8 cellular contexts compared by ENCODE assay signal in the genomic region with DNA sequence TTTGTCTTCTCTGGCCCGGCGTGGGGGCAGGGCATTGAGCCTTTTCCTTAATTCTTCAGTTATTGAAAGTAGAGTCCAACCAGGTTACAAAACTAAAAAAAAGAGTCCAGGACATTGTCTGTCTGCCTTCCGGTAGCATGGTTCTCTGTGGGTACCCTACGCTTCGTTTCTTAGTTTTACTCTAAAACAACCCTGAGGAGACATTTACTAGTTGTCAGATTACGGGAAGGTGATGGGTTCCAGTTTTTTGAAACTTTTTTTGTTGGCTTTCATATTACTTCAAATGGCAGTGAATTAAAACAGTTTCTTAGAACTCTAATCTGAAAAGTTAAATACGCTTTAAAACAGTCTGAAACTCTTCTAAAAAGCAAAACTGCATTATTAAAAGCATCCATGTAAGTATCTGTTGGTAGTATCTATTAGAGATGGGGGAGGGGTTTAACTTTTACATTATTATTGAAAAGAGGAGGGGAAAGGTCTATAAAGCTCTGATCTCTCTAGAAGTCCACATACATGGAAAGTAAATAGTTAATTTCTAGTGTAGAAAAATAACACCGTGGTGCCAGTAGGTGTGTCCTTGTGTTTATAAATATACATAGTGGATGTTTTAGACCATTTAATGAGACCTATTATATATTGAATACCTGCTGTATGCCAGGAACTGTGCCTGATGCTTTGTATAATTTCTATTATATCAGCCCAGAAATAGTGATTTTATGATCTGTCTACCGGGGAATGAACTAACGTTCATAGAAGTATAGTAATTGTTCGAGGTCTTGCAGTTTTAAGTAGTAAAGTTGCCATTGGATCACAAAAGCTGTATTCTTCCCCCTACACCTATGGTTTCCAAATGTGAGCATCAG. TPM values are rescaled to one million over a fixed set of nuclear protein-coding genes. Genes with fewer than 3 reads are reported as not detected.
DNase-seq lines count a peak whose midpoint lies in the region; ATAC-seq and TF ChIP-seq lines count a peak whose summit lies in the region.

No MANE protein-coding gene starts in this region.

- peak overlapping the region; percentile 95 for H3K4me3 Mint-ChIP-seq in activated CD4-positive, alpha-beta T cell treated with anti-CD3 and anti-CD28 coated beads, Interleukin-2, amount 10 ng/mL, durations not matched to agents 7 days and 5 days
- H3K4me3 Mint-ChIP-seq in nephron progenitor cell, result peak overlapping the region; percentile 97

- TF ChIP-seq CTCF in RWPE1 (conservative IDR thresholded peaks at IDR 0.05; ENCODE audit: low read depth) (no peak), epithelial cell of esophagus (IDR thresholded peaks at IDR 0.05; ENCODE audit: insufficient read depth, low read depth, low read length, missing control alignments) (no peak), nephron progenitor cell (IDR thresholded peaks at IDR 0.05) (no peak)

- no peak for ATAC-seq in activated CD4-positive, CD25-positive, alpha-beta regulatory T cell treated with anti-CD3 and anti-CD28 coated beads, Interleukin-2, amount 50 U/mL, for 24 hours
- ATAC-seq in GM18502 (IDR thresholded peaks at IDR 0.05; ENCODE audit: poor library complexity, unreplicated experiment), result no peak

- POLR2A ChIA-PET in activated CD4-positive, alpha-beta T cell treated with anti-CD3 and anti-CD28 coated beads, Interleukin-2, amount 10 ng/mL, durations not matched to agents 7 days and 5 days (lab: Charles Lee), result no interaction called here
- POLR2A ChIA-PET in RWPE1 (lab: Yijun Ruan, JAX; ENCODE audit: low non-redundant PET), result no interaction called here

- no peak for DNase-seq in activated CD4-positive, alpha-beta T cell treated with anti-CD3 and anti-CD28 coated beads, Interleukin-2, amount 10 ng/mL, durations not matched to agents 7 days and 5 days
- DNase-seq in activated CD4-positive, alpha-beta T cell treated with anti-CD3 and anti-CD28 coated beads for 48 hours, result no peak
- DNase-seq in RWPE1 (ENCODE audit: low spot score) (no peak), epithelial cell of esophagus (ENCODE audit: low read depth) (no peak), nephron progenitor cell (no peak)
- no peak for DNase-seq in activated T-cell treated with anti-CD3 and anti-CD28 coated beads, Interleukin-2, amount 50 U/mL, for 1 hour

- CTCF ChIA-PET in activated CD4-positive, alpha-beta T cell treated with anti-CD3 and anti-CD28 coated beads, Interleukin-2, amount 10 ng/mL, durations not matched to agents 7 days and 5 days (lab: Charles Lee), result interaction anchor here (0.6 to 1.4 kb wide), 2 partner anchors 13 to 886 kb away, joined by 3 to 6 read pairs; no protein-coding TSS in a partner anchor
- CTCF ChIA-PET in RWPE1 (lab: Yijun Ruan, JAX), result interaction anchor here (0.6 to 0.7 kb wide), 2 partner anchors 35 to 65 kb away, joined by 3 to 8 read pairs; no protein-coding TSS in a partner anchor

- no peaks in the 10 kb centered on the region for H3K9me3 Mint-ChIP-seq in activated CD4-positive, alpha-beta T cell treated with anti-CD3 and anti-CD28 coated beads, Interleukin-2, amount 10 ng/mL, durations not matched to agents 7 days and 5 days
- H3K9me3 Mint-ChIP-seq in nephron progenitor cell, result no peaks in the 10 kb centered on the region

- peaks cover 26% of the 10 kb centered on the region for H3K4me1 Mint-ChIP-seq in activated CD4-positive, alpha-beta T cell treated with anti-CD3 and anti-CD28 coated beads, Interleukin-2, amount 10 ng/mL, durations not matched to agents 7 days and 5 days
- H3K4me1 Mint-ChIP-seq in nephron progenitor cell, result peaks cover 26% of the 10 kb centered on the region

- H3K36me3 Mint-ChIP-seq in activated CD4-positive, alpha-beta T cell treated with anti-CD3 and anti-CD28 coated beads, Interleukin-2, amount 10 ng/mL, durations not matched to agents 7 days and 5 days (ENCODE audit: low read depth), result peaks cover 22% of the 10 kb centered on the region
- peaks cover 9% of the 10 kb centered on the region for H3K36me3 Mint-ChIP-seq in nephron progenitor cell (ENCODE audit: low read depth)

- H3K4me3 ChIP-seq in epithelial cell of esophagus (ENCODE audit: low read length), result peak overlapping the region; percentile 84

- H3K27ac Mint-ChIP-seq in activated CD4-positive, alpha-beta T cell treated with anti-CD3 and anti-CD28 coated beads, Interleukin-2, amount 10 ng/mL, durations not matched to agents 7 days and 5 days, result peak overlapping the region; percentile 100
- peak overlapping the region; percentile 98 for H3K27ac Mint-ChIP-seq in nephron progenitor cell

- H3K27ac ChIP-seq in RWPE1, result peak overlapping the region; percentile 97

- no peaks in the 10 kb centered on the region for H3K27me3 Mint-ChIP-seq in activated CD4-positive, alpha-beta T cell treated with anti-CD3 and anti-CD28 coated beads, Interleukin-2, amount 10 ng/mL, durations not matched to agents 7 days and 5 days
- H3K27me3 Mint-ChIP-seq in nephron progenitor cell (ENCODE audit: low read depth, poor library complexity), result no peaks in the 10 kb centered on the region

RNA-seq across cellular contexts. Expression of a gene that starts 2.3 kb away (rescaled TPM):
- total RNA-seq in activated CD4-positive, alpha-beta T cell treated with anti-CD3 and anti-CD28 coated beads, Interleukin-2, amount 10 ng/mL, durations not matched to agents 7 days and 5 days, result 10 to 100 TPM; 23.4 to 27.8 TPM

RNA-seq across cellular contexts. Expression of a gene that starts 38.2 kb away (rescaled TPM):
- total RNA-seq in activated CD4-positive, alpha-beta T cell treated with anti-CD3 and anti-CD28 coated beads, Interleukin-2, amount 10 ng/mL, durations not matched to agents 7 days and 5 days, result 10 to 100 TPM; 37.1 to 38.6 TPM
